Comparison of ENCODE assay signal across 1 cellular context in the genomic region with DNA sequence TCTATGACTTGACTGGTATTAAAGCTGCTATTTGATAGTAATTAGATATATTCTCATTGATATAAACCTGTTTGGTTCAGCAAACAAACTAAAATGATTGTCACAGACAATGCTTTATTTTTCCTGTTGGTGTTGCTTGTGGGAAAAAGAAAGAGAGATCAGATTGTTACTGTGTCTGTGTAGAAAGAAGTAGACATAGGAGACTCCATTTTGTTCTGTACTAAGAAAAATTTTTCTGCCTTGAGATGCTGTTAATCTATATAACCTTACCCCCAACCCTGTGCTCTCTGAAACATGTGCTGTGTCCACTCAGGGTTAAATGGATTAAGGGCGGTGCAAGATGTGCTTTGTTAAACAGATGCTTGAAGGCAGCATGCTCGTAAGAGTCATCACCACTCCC.
TF ChIP-seq lines count a peak whose summit lies in the region.
"Not testable (repeated sequence)": the region's sequence is repeated elsewhere in the genome, so short reads cannot be mapped to it uniquely, and the experiment has no call there.

No MANE protein-coding gene starts in this region.

TF ChIP-seq in K562, 482 proteins besides CTCF, POLR2A, EP300 and RAD21 (continued from another document):
- TF ChIP-seq, protein P1, sequence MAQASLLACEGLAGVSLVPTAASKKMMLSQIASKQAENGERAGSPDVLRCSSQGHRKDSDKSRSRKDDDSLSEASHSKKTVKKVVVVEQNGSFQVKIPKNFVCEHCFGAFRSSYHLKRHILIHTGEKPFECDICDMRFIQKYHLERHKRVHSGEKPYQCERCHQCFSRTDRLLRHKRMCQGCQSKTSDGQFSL (CRISPR knock-in tag; IDR thresholded peaks at IDR 0.05) = not testable (repeated sequence)
- TF ChIP-seq, protein P1 (tag; IDR thresholded peaks at IDR 0.05) = peak in 1 of 2 experiments; percentile 43; a peak in 1 of 4 replicates
- peak; percentile 64; the same call in 1 of the 2 replicates for TF ChIP-seq MECOM (CRISPR knock-in tag; IDR thresholded peaks at IDR 0.05)
- TF ChIP-seq NR4A1 (CRISPR knock-in tag; IDR thresholded peaks at IDR 0.05); NR2C1 (IDR thresholded peaks at IDR 0.05); ID3 (CRISPR knock-in tag; IDR thresholded peaks at IDR 0.05): not testable (repeated sequence)
- peak; percentile 84; the same call in 1 of the 2 replicates for TF ChIP-seq NR4A1 (tag; IDR thresholded peaks at IDR 0.05)
- 0 out of 2 replicates have a peak, but pooled peaks have one; percentile 48 for TF ChIP-seq ZNF589 (CRISPR knock-in tag; IDR thresholded peaks at IDR 0.05; ENCODE audit: low read depth)
- peak; percentile 59 for TF ChIP-seq SMAD4 (CRISPR knock-in tag; conservative IDR thresholded peaks at IDR 0.05)
- 0 out of 2 replicates have a peak, but pooled peaks have one; percentile 16 for TF ChIP-seq CBFA2T2 (conservative IDR thresholded peaks at IDR 0.05)
- TF ChIP-seq, protein P2, sequence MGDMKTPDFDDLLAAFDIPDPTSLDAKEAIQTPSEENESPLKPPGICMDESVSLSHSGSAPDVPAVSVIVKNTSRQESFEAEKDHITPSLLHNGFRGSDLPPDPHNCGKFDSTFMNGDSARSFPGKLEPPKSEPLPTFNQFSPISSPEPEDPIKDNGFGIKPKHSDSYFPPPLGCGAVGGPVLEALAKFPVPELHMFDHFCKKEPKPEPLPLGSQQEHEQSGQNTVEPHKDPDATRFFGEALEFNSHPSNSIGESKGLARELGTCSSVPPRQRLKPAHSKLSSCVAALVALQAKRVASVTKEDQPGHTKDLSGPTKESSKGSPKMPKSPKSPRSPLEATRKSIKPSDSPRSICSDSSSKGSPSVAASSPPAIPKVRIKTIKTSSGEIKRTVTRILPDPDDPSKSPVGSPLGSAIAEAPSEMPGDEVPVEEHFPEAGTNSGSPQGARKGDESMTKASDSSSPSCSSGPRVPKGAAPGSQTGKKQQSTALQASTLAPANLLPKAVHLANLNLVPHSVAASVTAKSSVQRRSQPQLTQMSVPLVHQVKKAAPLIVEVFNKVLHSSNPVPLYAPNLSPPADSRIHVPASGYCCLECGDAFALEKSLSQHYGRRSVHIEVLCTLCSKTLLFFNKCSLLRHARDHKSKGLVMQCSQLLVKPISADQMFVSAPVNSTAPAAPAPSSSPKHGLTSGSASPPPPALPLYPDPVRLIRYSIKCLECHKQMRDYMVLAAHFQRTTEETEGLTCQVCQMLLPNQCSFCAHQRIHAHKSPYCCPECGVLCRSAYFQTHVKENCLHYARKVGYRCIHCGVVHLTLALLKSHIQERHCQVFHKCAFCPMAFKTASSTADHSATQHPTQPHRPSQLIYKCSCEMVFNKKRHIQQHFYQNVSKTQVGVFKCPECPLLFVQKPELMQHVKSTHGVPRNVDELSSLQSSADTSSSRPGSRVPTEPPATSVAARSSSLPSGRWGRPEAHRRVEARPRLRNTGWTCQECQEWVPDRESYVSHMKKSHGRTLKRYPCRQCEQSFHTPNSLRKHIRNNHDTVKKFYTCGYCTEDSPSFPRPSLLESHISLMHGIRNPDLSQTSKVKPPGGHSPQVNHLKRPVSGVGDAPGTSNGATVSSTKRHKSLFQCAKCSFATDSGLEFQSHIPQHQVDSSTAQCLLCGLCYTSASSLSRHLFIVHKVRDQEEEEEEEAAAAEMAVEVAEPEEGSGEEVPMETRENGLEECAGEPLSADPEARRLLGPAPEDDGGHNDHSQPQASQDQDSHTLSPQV (IDR thresholded peaks at IDR 0.05) = peak; percentile 87
- TF ChIP-seq DMBX1 (CRISPR knock-in tag; IDR thresholded peaks at IDR 0.05; ENCODE audit: borderline replicate concordance) = peak; percentile 94
- TF ChIP-seq PTTG1 (tag; IDR thresholded peaks at IDR 0.05; ENCODE audit: low read depth) = 0 out of 2 replicates have a peak, but pooled peaks have one; percentile 50
- TF ChIP-seq DDX20 (tag; IDR thresholded peaks at IDR 0.05; ENCODE audit: low read depth) = peak; percentile 80
- TF ChIP-seq IRF9 (tag; IDR thresholded peaks at IDR 0.05) = peak; percentile 58; the same call in 1 of the 2 replicates
- peak; percentile 54; the same call in 1 of the 2 replicates for TF ChIP-seq ILK (tag; IDR thresholded peaks at IDR 0.05; ENCODE audit: borderline replicate concordance, low read depth)
- 0 out of 2 replicates have a peak, but pooled peaks have one; percentile 58 for TF ChIP-seq MBD1 (CRISPR knock-in tag; IDR thresholded peaks at IDR 0.05)
- TF ChIP-seq NR2C1 (tag; IDR thresholded peaks at IDR 0.05) = peak; percentile 65; the same call in 1 of the 2 replicates
- TF ChIP-seq, protein P3, sequence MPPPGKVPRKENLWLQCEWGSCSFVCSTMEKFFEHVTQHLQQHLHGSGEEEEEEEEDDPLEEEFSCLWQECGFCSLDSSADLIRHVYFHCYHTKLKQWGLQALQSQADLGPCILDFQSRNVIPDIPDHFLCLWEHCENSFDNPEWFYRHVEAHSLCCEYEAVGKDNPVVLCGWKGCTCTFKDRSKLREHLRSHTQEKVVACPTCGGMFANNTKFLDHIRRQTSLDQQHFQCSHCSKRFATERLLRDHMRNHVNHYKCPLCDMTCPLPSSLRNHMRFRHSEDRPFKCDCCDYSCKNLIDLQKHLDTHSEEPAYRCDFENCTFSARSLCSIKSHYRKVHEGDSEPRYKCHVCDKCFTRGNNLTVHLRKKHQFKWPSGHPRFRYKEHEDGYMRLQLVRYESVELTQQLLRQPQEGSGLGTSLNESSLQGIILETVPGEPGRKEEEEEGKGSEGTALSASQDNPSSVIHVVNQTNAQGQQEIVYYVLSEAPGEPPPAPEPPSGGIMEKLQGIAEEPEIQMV (tag; conservative IDR thresholded peaks at IDR 0.05; ENCODE audit: low read depth) = 0 out of 2 replicates have a peak, but pooled peaks have one; percentile 37
- peak; percentile 80; the same call in 1 of the 2 replicates for TF ChIP-seq ID3 (tag; IDR thresholded peaks at IDR 0.05)
- peak; percentile 73 for TF ChIP-seq MEF2D (tag; conservative IDR thresholded peaks at IDR 0.05; ENCODE audit: low read depth)
